Comparison of ENCODE assay signal across 1 cellular context in genomic region chr3:185595520-185595919, GRCh38.
TF ChIP-seq lines count a peak whose summit lies in the region.

No MANE protein-coding gene starts in this region.

TF ChIP-seq in HepG2, 621 proteins besides CTCF, POLR2A, EP300 and RAD21:
- TF ChIP-seq ZFP82 (CRISPR knock-in tag; IDR thresholded peaks at IDR 0.05; ENCODE audit: borderline replicate concordance) (no peak), ZNF589 (CRISPR knock-in tag; conservative IDR thresholded peaks at IDR 0.05) (no peak), SIX1 (CRISPR knock-in tag; IDR thresholded peaks at IDR 0.05; ENCODE audit: borderline replicate concordance) (no peak), FOXP4 (CRISPR knock-in tag; IDR thresholded peaks at IDR 0.05) (no peak), THYN1 (CRISPR knock-in tag; IDR thresholded peaks at IDR 0.05; ENCODE audit: borderline replicate concordance, low read depth) (no peak), HIC2 (CRISPR knock-in tag; IDR thresholded peaks at IDR 0.05; ENCODE audit: low read depth) (no peak), CBFB (CRISPR knock-in tag; IDR thresholded peaks at IDR 0.05) (no peak), ZSCAN25 (CRISPR knock-in tag; IDR thresholded peaks at IDR 0.05) (no peak), HMGXB4 (CRISPR knock-in tag; IDR thresholded peaks at IDR 0.05; ENCODE audit: borderline replicate concordance in 1 of 2, low read depth in 1 of 2) (no peak), JUNB (CRISPR knock-in tag; IDR thresholded peaks at IDR 0.05; ENCODE audit: borderline replicate concordance) (no peak), TBX3 (IDR thresholded peaks at IDR 0.05; ENCODE audit: borderline replicate concordance) (no peak), ZFP36L1 (CRISPR knock-in tag; IDR thresholded peaks at IDR 0.05) (no peak), HBP1 (CRISPR knock-in tag; IDR thresholded peaks at IDR 0.05; ENCODE audit: low read depth) (no peak), ZBTB3 (CRISPR knock-in tag; IDR thresholded peaks at IDR 0.05; ENCODE audit: borderline replicate concordance, low read depth) (no peak), ATF2 (CRISPR knock-in tag; IDR thresholded peaks at IDR 0.05) (no peak), MEIS2 (CRISPR knock-in tag; IDR thresholded peaks at IDR 0.05) (no peak), ASH2L (IDR thresholded peaks at IDR 0.05; ENCODE audit: insufficient read length, low read depth, low read length) (no peak), XBP1 (CRISPR knock-in tag; IDR thresholded peaks at IDR 0.05) (no peak)
